19 cellular contexts compared by ENCODE assay signal in genomic region chr9:124354364-124355031, GRCh38.
A peak's percentile ranks its signal among the peaks of the same experiment; 100 is the strongest.
DNase-seq lines count a peak whose midpoint lies in the region; ATAC-seq, FAIRE-seq and TF ChIP-seq lines count a peak whose summit lies in the region.
"Had no signal": no experiment of that assay in that cellular context is flagged by ENCODE, and none has a peak within 500 bp of the region (broad histone marks: within the 10 kb centered on the region; RNA-seq: fewer than 3 reads in every experiment).

No MANE protein-coding gene starts in this region.

- no peak for DNase-seq in T-helper 2 cell treated with Interferon-gamma antibody and Interleukin-4, amounts not matched to agents 5 μg/mL and 100 μg/mL, for 36 hours (ENCODE audit: low spot score)
- no peak for DNase-seq in T-helper 2 cell
- DNase-seq in Panc1 (ENCODE audit: low read depth, low spot score), result no peak
- DNase-seq in fibroblast of lung (ENCODE audit: low read depth in 2 of 2), result no peak
- DNase-seq in progenitor cell of endocrine pancreas (ENCODE audit: low spot score, unreplicated experiment), result no peak
- DNase-seq in urothelium cell line (ENCODE audit: low spot score), result no peak
- no peak for DNase-seq in NCI-H446 (lab: John Stamatoyannopoulos, UW)
- DNase-seq: CD4-positive, CD25-positive, alpha-beta regulatory T cell; cerebellar nuclear complex; Kasumi-1; mucosa of descending colon; NCI-H1436 treated with DMSO at 0.1 percent for 48 hours; NCI-H526; PC-3; stimulated activated CD4-positive, alpha-beta T cell treated with anti-CD3 and anti-CD28 coated beads, Interleukin-15, amount 100 ng/mL, for 24 hours had no signal

- peaks cover 48% of the 10 kb centered on the region for H3K79me2 ChIP-seq in fibroblast of lung (ENCODE audit: control insufficient read depth, insufficient read depth, low read length)

- H3K4me1 ChIP-seq in Panc1 (ENCODE audit: control insufficient read depth, insufficient read depth, low read length) (peaks cover 47% of the 10 kb centered on the region), fibroblast of lung (ENCODE audit: control insufficient read depth, extremely low read depth, insufficient read depth, low read length) (no peaks in the 10 kb centered on the region)
- H3K4me1 ChIP-seq: suprapubic skin had no signal

- TF ChIP-seq CTCF in Panc1 (IDR thresholded peaks at IDR 0.05), result no peak
- TF ChIP-seq CTCF in fibroblast of lung (conservative IDR thresholded peaks at IDR 0.05 in 1 of 2, IDR thresholded peaks at IDR 0.05 in 1 of 2; ENCODE audit: low read depth in 1 of 2, low read length in 2 of 2), result no peak
- no peak for TF ChIP-seq CTCF in progenitor cell of endocrine pancreas (IDR thresholded peaks at IDR 0.05; ENCODE audit: unreplicated experiment)

- H3K9me3 ChIP-seq in Panc1 (ENCODE audit: control insufficient read depth, insufficient read depth, low read depth, low read length), result no peaks in the 10 kb centered on the region
- no peaks in the 10 kb centered on the region for H3K9me3 ChIP-seq in fibroblast of lung (ENCODE audit: control insufficient read depth, insufficient read depth, low read depth, low read length)
- H3K9me3 ChIP-seq: mucosa of descending colon, suprapubic skin had no signal

- no peak overlapping the region for H3K9ac ChIP-seq in fibroblast of lung (ENCODE audit: insufficient read depth, low read length)

- H3K9me3 Mint-ChIP-seq in T-helper 2 cell treated with Interferon-gamma antibody and Interleukin-4, amounts not matched to agents 5 μg/mL and 100 μg/mL, for 36 hours, result no peaks in the 10 kb centered on the region
- no peaks in the 10 kb centered on the region for H3K9me3 Mint-ChIP-seq in progenitor cell of endocrine pancreas (ENCODE audit: low read depth)
- H3K9me3 Mint-ChIP-seq: CD4-positive, CD25-positive, alpha-beta regulatory T cell had no signal

- no peaks in the 10 kb centered on the region for H3K27me3 Mint-ChIP-seq in T-helper 2 cell treated with Interferon-gamma antibody and Interleukin-4, amounts not matched to agents 5 μg/mL and 100 μg/mL, for 36 hours (ENCODE audit: low read depth)
- H3K27me3 Mint-ChIP-seq in progenitor cell of endocrine pancreas, result no peaks in the 10 kb centered on the region
- H3K27me3 Mint-ChIP-seq: CD4-positive, CD25-positive, alpha-beta regulatory T cell had no signal

- H3K4me2 ChIP-seq in fibroblast of lung (ENCODE audit: extremely low read depth, insufficient read depth, low read length), result no peak overlapping the region

- H3K36me3 Mint-ChIP-seq in T-helper 2 cell treated with Interferon-gamma antibody and Interleukin-4, amounts not matched to agents 5 μg/mL and 100 μg/mL, for 36 hours (ENCODE audit: low read depth), result peaks cover 42% of the 10 kb centered on the region
- H3K36me3 Mint-ChIP-seq in progenitor cell of endocrine pancreas (ENCODE audit: insufficient read depth), result peaks cover 12% of the 10 kb centered on the region

- H3K36me3 ChIP-seq in Panc1 (ENCODE audit: control insufficient read depth, insufficient read depth, low read length) (peaks cover 3% of the 10 kb centered on the region), fibroblast of lung (ENCODE audit: control insufficient read depth, insufficient read depth, low read length) (peaks cover 44% of the 10 kb centered on the region)

- CTCF ChIA-PET in Panc1 (lab: Charles Lee), result no interaction called here

- intact Hi-C loops in Panc1 (cut with micrococcal nuclease; ENCODE audit: unreplicated experiment), result no loop called here

- no peaks in the 10 kb centered on the region for H4K20me1 ChIP-seq in fibroblast of lung (ENCODE audit: control insufficient read depth, extremely low read depth, insufficient read depth, low read length)

- H3K4me3 ChIP-seq in Panc1 (ENCODE audit: low read depth in 2 of 2, low read length in 2 of 2), result no peak overlapping the region
- no peak overlapping the region for H3K4me3 ChIP-seq in fibroblast of lung (replicated peaks in 1 of 4; ENCODE audit: control extremely low read depth in 1 of 4, insufficient read depth in 1 of 4, low read depth in 3 of 4, low read length in 4 of 4)
- H3K4me3 ChIP-seq: mucosa of descending colon, suprapubic skin had no signal

- no peak for FAIRE-seq in urothelium cell line (lab: Jason Lieb, UNC)
- FAIRE-seq: islet of Langerhans had no signal

- H3K4me3 Mint-ChIP-seq in T-helper 2 cell treated with Interferon-gamma antibody and Interleukin-4, amounts not matched to agents 5 μg/mL and 100 μg/mL, for 36 hours, result peak overlapping the region; percentile 29
- no peak overlapping the region for H3K4me3 Mint-ChIP-seq in progenitor cell of endocrine pancreas (ENCODE audit: low read depth)
- H3K4me3 Mint-ChIP-seq: CD4-positive, CD25-positive, alpha-beta regulatory T cell had no signal

- in situ Hi-C loops in Panc1 (cut with HindIII; ENCODE audit: low pct_unique_long_range_greater_than_20kb, low sequenced_read_pairs), result no loop called here

- BruUV-seq in Panc1 (replicated peaks; lab: Mats Ljungman, UMichigan), result no TSS peak

- H3K27ac ChIP-seq in Panc1 (ENCODE audit: low read length), result peak overlapping the region; percentile 57; the same call in 1 of the 2 replicates
- H3K27ac ChIP-seq in fibroblast of lung (ENCODE audit: insufficient read depth, low read length), result peak overlapping the region; percentile 64
- H3K27ac ChIP-seq: 22Rv1, suprapubic skin had no signal

- peak overlapping the region; percentile 17 for H3K27ac Mint-ChIP-seq in T-helper 2 cell treated with Interferon-gamma antibody and Interleukin-4, amounts not matched to agents 5 μg/mL and 100 μg/mL, for 36 hours
- H3K27ac Mint-ChIP-seq in progenitor cell of endocrine pancreas, result peak overlapping the region; percentile 88
- H3K27ac Mint-ChIP-seq: CD4-positive, CD25-positive, alpha-beta regulatory T cell had no signal

- H3K4me1 Mint-ChIP-seq in T-helper 2 cell treated with Interferon-gamma antibody and Interleukin-4, amounts not matched to agents 5 μg/mL and 100 μg/mL, for 36 hours (ENCODE audit: low read depth), result peaks cover 21% of the 10 kb centered on the region
- H3K4me1 Mint-ChIP-seq in progenitor cell of endocrine pancreas (ENCODE audit: low read depth), result peaks cover 8% of the 10 kb centered on the region

- H3K27me3 ChIP-seq in Panc1 (ENCODE audit: control insufficient read depth, insufficient read depth, low read length) (no peaks in the 10 kb centered on the region), fibroblast of lung (ENCODE audit: control insufficient read depth, insufficient read depth, low read length) (no peaks in the 10 kb centered on the region)
- H3K27me3 ChIP-seq: suprapubic skin had no signal

- no peak overlapping the region for H2AFZ ChIP-seq in fibroblast of lung (ENCODE audit: low read length)

- ATAC-seq in Panc1 (peak; percentile 17; the same call in 1 of the 2 replicates), GM19397 (IDR thresholded peaks at IDR 0.05; ENCODE audit: unreplicated experiment) (no peak)
- ATAC-seq: mucosa of descending colon, PC-3 had no signal

- POLR2A ChIA-PET in Panc1 (lab: Charles Lee), result no interaction called here
